Comparison of ENCODE assay signal across 1 cellular context in the genomic region with DNA sequence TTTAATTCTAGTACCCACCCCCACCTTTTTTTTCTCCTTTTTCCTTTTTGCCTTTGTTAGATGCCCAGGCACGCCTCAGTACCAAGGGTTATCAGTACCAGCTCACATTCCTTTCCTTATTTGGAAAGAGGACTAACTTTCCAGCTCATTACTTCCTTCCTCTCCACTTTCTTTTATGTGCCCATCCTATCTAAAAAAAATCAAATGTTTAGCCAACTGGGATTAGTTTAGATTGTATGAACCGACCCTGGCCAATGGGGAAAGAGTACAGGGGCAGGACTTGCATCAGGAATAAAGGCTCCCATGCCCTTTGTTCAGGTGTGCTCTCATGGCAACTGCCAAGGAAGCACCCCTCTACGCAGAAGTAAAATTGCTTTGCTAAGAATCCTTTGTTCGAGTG.
TF ChIP-seq lines count a peak whose summit lies in the region.

No MANE protein-coding gene starts in this region.

TF ChIP-seq in H1, 55 proteins besides CTCF, POLR2A, EP300 and RAD21:
- TF ChIP-seq SRF (IDR thresholded peaks at IDR 0.05; ENCODE audit: low read depth, low read length), result peak; percentile 16; the same call in 1 of the 2 replicates
